ENCODE assay signal across 8 cellular contexts in the genomic region with DNA sequence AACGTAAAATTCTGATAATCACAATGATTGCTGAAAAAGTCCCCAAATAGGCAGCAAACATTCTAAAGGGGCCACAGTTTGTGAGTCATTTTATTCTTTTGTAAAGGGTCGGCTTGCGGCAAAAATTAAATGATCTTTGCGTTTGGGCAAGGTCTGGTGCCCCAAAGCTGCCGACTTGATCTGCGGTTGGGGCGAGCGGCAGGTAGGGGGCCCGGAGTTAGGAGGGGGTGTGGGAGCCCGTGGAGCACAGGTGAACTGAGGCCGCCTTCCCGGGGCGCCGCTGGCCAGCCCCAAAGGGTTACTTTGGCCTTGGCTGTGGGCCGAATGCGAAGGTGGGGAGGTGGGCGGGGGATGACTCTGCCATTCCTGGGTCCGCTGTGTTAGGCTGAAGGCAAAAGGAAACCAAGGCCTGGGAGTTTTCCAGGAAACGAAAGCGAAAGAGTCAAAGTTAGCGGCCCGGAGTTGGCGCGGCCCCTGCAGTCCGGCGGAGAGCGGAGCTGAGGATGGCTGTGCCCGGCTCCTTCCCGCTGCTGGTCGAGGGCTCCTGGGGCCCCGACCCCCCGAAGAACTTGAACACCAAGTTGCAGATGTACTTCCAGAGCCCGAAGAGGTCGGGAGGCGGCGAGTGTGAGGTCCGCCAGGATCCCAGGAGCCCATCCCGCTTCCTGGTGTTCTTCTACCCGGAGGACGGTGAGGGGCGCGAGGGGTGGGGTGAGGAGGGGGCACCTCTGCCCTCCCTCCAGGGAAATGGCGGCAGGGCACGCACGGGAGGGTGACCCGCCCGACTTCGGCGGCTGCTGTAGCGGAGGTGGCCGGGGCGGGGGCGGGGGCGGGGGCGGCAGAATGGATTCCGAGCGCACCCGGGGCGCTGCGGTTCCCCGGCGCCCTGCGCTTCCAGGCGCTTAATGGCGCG. TPM values are rescaled to one million over a fixed set of nuclear protein-coding genes. Genes with fewer than 3 reads are reported as not detected.
A peak's percentile ranks its signal among the peaks of the same experiment; 100 is the strongest.
DNase-seq lines count a peak whose midpoint lies in the region; ATAC-seq and TF ChIP-seq lines count a peak whose summit lies in the region.

TSS of gene PARP14 (plus strand) at position 459 of the 913 bp plus-strand sequence. CDS start at position 504, 45 bp downstream.

- H3K4me3 ChIP-seq in HAP-1: peak within 1 kb of the TSS; percentile 54
- peak within 1 kb of the TSS; percentile 95 for H3K4me3 ChIP-seq in coronary artery

- ATAC-seq in left colon: peak; percentile 87

- peak within 1 kb of the TSS; percentile 96 for H3K4me3 Mint-ChIP-seq in activated CD4-positive, alpha-beta T cell treated with anti-CD3 and anti-CD28 coated beads, Interleukin-2, amount 10 ng/mL, durations not matched to agents 7 days and 5 days

- no peaks in the 10 kb centered on the region for H3K27me3 Mint-ChIP-seq in activated CD4-positive, alpha-beta T cell treated with anti-CD3 and anti-CD28 coated beads, Interleukin-2, amount 10 ng/mL, durations not matched to agents 7 days and 5 days

- peaks cover 65% of the 10 kb centered on the region for H3K4me1 Mint-ChIP-seq in activated CD4-positive, alpha-beta T cell treated with anti-CD3 and anti-CD28 coated beads, Interleukin-2, amount 10 ng/mL, durations not matched to agents 7 days and 5 days

- no peaks in the 10 kb centered on the region for H3K9me3 ChIP-seq in HAP-1

- H3K27ac ChIP-seq in coronary artery: peak within 1 kb of the TSS; percentile 93 to 96

- intact Hi-C loops in left colon (cut with DNase I, micrococcal nuclease): loop anchor here in 1 of 2 donors (5.0 kb wide), 1 partner anchor 118 kb away; the partner anchor contains the start of genes DTX3L and PARP9

- H3K27me3 ChIP-seq in HAP-1 (ENCODE audit: low read depth): no peaks in the 10 kb centered on the region

- H3K9me3 Mint-ChIP-seq in activated CD4-positive, alpha-beta T cell treated with anti-CD3 and anti-CD28 coated beads, Interleukin-2, amount 10 ng/mL, durations not matched to agents 7 days and 5 days: peaks cover 2% of the 10 kb centered on the region

- DNase-seq in ELF-1 (ENCODE audit: low read depth, low spot score): peak; percentile 72
- peak; percentile 45 to 66 for DNase-seq in HAP-1 (ENCODE audit: low spot score in 2 of 2)
- DNase-seq in NCI-H2107 treated with DMSO at 0.1 percent for 48 hours (lab: John Stamatoyannopoulos, UW; ENCODE audit: unreplicated experiment): peak; percentile 34
- DNase-seq in activated CD4-positive, alpha-beta T cell treated with anti-CD3 and anti-CD28 coated beads, Interleukin-2, amount 10 ng/mL, durations not matched to agents 7 days and 5 days: peak; percentile 81
- DNase-seq in coronary artery (ENCODE audit: low spot score): peak; percentile 81
- DNase-seq in left colon: peak; percentile 78 to 81
- peak; percentile 59 for DNase-seq in stimulated activated CD4-positive, alpha-beta T cell treated with anti-CD3 and anti-CD28 coated beads, Interleukin-1b, Interleukin-23, amount 100 ng/mL, for 48 hours
- no peak for DNase-seq in GM19240 (ENCODE audit: insufficient read length, low spot score)

- peak within 1 kb of the TSS; percentile 99 for H3K27ac Mint-ChIP-seq in activated CD4-positive, alpha-beta T cell treated with anti-CD3 and anti-CD28 coated beads, Interleukin-2, amount 10 ng/mL, durations not matched to agents 7 days and 5 days

- no peak for TF ChIP-seq CTCF in coronary artery (IDR thresholded peaks at IDR 0.05)

- in situ Hi-C loops in HAP-1 (cut with MboI; ENCODE audit: low sequenced_read_pairs): loop anchor here (5.0 kb wide), 1 partner anchor 223 kb away; no protein-coding TSS in a partner anchor

- POLR2A ChIA-PET in activated CD4-positive, alpha-beta T cell treated with anti-CD3 and anti-CD28 coated beads, Interleukin-2, amount 10 ng/mL, durations not matched to agents 7 days and 5 days (lab: Charles Lee): interaction anchor here (0.6 kb wide), 1 partner anchor 116 kb away, joined by 4 read pairs; the partner anchor contains the start of genes DTX3L and PARP9

- H3K36me3 Mint-ChIP-seq in activated CD4-positive, alpha-beta T cell treated with anti-CD3 and anti-CD28 coated beads, Interleukin-2, amount 10 ng/mL, durations not matched to agents 7 days and 5 days (ENCODE audit: low read depth): peaks cover 45% of the 10 kb centered on the region

- CTCF ChIA-PET in activated CD4-positive, alpha-beta T cell treated with anti-CD3 and anti-CD28 coated beads, Interleukin-2, amount 10 ng/mL, durations not matched to agents 7 days and 5 days (lab: Charles Lee): interaction anchor here (1.3 to 4.7 kb wide), 8 partner anchors 15 to 1134 kb away, joined by 3 to 107 read pairs (median 8); partner anchors contain the start of genes DTX3L and PARP9

- no peaks in the 10 kb centered on the region; the same call in 1 of the 2 replicates for H3K36me3 ChIP-seq in HAP-1 (replicated peaks)

- H3K4me1 ChIP-seq in HAP-1: peaks cover 13% of the 10 kb centered on the region

RNA-seq across cellular contexts. Expression of gene PARP14, which starts in this region (rescaled TPM):
- 100 to 1,000 TPM; 147 to 158 TPM for total RNA-seq in activated CD4-positive, alpha-beta T cell treated with anti-CD3 and anti-CD28 coated beads, Interleukin-2, amount 10 ng/mL, durations not matched to agents 7 days and 5 days
- 10 to 100 TPM; 30.3 to 49.7 TPM for total RNA-seq in left colon
